In the genomic region with DNA sequence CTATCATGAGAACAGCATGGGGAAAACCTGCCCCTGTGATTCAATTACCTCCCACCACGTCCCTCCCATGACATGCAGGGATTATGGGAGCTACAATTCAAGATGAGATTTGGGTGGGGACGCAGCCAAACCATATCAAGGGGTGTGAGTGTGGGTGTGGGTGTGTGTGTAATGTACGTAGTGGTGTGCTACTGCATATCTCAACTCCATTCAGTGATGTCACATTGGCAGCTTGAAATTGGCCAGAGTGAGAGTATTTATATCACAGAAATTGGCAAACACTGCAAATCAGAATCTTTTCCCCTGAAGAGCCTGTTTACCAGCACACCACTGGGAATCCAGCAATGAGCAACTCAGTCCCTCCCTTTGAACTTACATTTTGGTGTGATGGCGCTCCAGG, we compare ENCODE assay signal across 15 cellular contexts. TPM values are rescaled to one million over a fixed set of nuclear protein-coding genes. Genes with fewer than 3 reads are reported as not detected.
A peak's percentile ranks its signal among the peaks of the same experiment; 100 is the strongest.
DNase-seq lines count a peak whose midpoint lies in the region; ATAC-seq and TF ChIP-seq lines count a peak whose summit lies in the region.
"Had no signal": no experiment of that assay in that cellular context is flagged by ENCODE, and none has a peak within 500 bp of the region (broad histone marks: within the 10 kb centered on the region; RNA-seq: fewer than 3 reads in every experiment).

No MANE protein-coding gene starts in this region.

- WGBS in heart left ventricle, 4 donors = 44 to 68% (median 47%) methylated on average over 4 of the region's 4 CpGs
- 18 to 58% methylated on average over 4 of the region's 4 CpGs for WGBS in sigmoid colon, 2 donors

- DNase-seq in AG04450 (ENCODE audit: low read depth, low spot score) = no peak
- DNase-seq in adipocyte (ENCODE audit: low read depth) = no peak
- DNase-seq in heart left ventricle = no peak
- no peak for DNase-seq in sigmoid colon
- DNase-seq in mesenteric fat pad (ENCODE audit: low spot score) = no peak
- DNase-seq in inferior parietal cortex (ENCODE audit: extremely low spot score) = no peak
- DNase-seq in stimulated activated CD4-positive, alpha-beta T cell treated with anti-CD3 and anti-CD28 coated beads, Interleukin-15, amount 100 ng/mL, for 24 hours = no peak
- DNase-seq: Caco-2; erythroblast; GF-D8; retina; stimulated activated CD4-positive, alpha-beta T cell treated with anti-CD3 and anti-CD28 coated beads, Interleukin-4, amount 100 ng/mL, for 4 hours; stimulated activated naive B cell treated with anti-CD40 and anti-IgM and Interleukin-4, amounts not matched to agents 10 μg/mL and 1 μg/mL and 100 μg/mL, for 72 hours; WERI-Rb-1 had no signal

- TF ChIP-seq POLR2A in heart left ventricle (IDR thresholded peaks at IDR 0.05) (no peak), sigmoid colon (IDR thresholded peaks at IDR 0.05) (no peak)

- CTCF ChIA-PET in AG04450 (lab: Charles Lee) = interaction anchor here (0.8 kb wide), 1 partner anchor 9 kb away, joined by 5 read pairs; no protein-coding TSS in a partner anchor

- no peak for TF ChIP-seq EP300 in sigmoid colon (IDR thresholded peaks at IDR 0.05)

- POLR2A ChIA-PET in AG04450 (lab: Yijun Ruan, JAX) = interaction anchor here (1.0 kb wide), 1 partner anchor 9 kb away, joined by 3 read pairs; no protein-coding TSS in a partner anchor

- intact Hi-C loops in heart left ventricle (cut with DNase I) (no loop called here), sigmoid colon (cut with DNase I) (no loop called here)

- ATAC-seq in heart left ventricle = peak in 3 of 4 donors; percentile 20 to 56 (median 36)
- ATAC-seq in GM21528 (IDR thresholded peaks at IDR 0.05; ENCODE audit: low FRiP score, unreplicated experiment) = no peak
- ATAC-seq: stimulated activated naive B cell treated with anti-CD40 and anti-IgM and Interleukin-4, amounts not matched to agents 10 μg/mL and 1 μg/mL and 100 μg/mL, for 72 hours had no signal

- H3K27me3 ChIP-seq in AG04450 (ENCODE audit: control insufficient read depth, insufficient read depth, low read length) = no peaks in the 10 kb centered on the region
- H3K27me3 ChIP-seq in adipocyte (replicated peaks; ENCODE audit: control insufficient read depth, insufficient read depth, low read length) = no peaks in the 10 kb centered on the region
- peaks cover 0 to 14% (median 0%) of the 10 kb centered on the region in 9 donors for H3K27me3 ChIP-seq in heart left ventricle
- no peaks in the 10 kb centered on the region for H3K27me3 ChIP-seq in sigmoid colon

- H3K4me1 ChIP-seq in adipocyte (ENCODE audit: control insufficient read depth, insufficient read depth, low read length) (peaks cover 30% of the 10 kb centered on the region), heart left ventricle (peaks cover 0 to 59% (median 24%) of the 10 kb centered on the region in 12 donors), sigmoid colon (peaks cover 0 to 56% (median 45%) of the 10 kb centered on the region in 4 donors)

- no peaks in the 10 kb centered on the region; the same call in 1 of the 2 replicates for H3K9me3 ChIP-seq in AG04450 (ENCODE audit: control insufficient read depth, insufficient read depth, low read length)
- H3K9me3 ChIP-seq in adipocyte (ENCODE audit: control insufficient read depth, low read length) = no peaks in the 10 kb centered on the region
- no peaks in the 10 kb centered on the region for H3K9me3 ChIP-seq in heart left ventricle
- H3K9me3 ChIP-seq in sigmoid colon = no peaks in the 10 kb centered on the region
- H3K9me3 ChIP-seq: Caco-2 had no signal

- no peak for TF ChIP-seq CTCF in AG04450 (IDR thresholded peaks at IDR 0.05; ENCODE audit: low read depth, low read length)
- TF ChIP-seq CTCF in heart left ventricle (IDR thresholded peaks at IDR 0.05) = no peak
- TF ChIP-seq CTCF in sigmoid colon (IDR thresholded peaks at IDR 0.05) = no peak

- H3K4me3 ChIP-seq in AG04450 (ENCODE audit: low read depth, low read length) = no peak overlapping the region
- peak overlapping the region; percentile 55 for H3K4me3 ChIP-seq in adipocyte (ENCODE audit: low read length)
- H3K4me3 ChIP-seq in heart left ventricle = no peak overlapping the region
- no peak overlapping the region for H3K4me3 ChIP-seq in sigmoid colon

- H3K27ac ChIP-seq in AG04450 (ENCODE audit: low read depth, low read length) (peak overlapping the region; percentile 49), heart left ventricle (peak overlapping the region in 9 of 12 donors; percentile 17 to 78 (median 55)), sigmoid colon (peak overlapping the region; percentile 43 to 79 (median 58))
- H3K27ac ChIP-seq: WERI-Rb-1 had no signal

- H3K9ac ChIP-seq in adipocyte (ENCODE audit: low read length) = peak overlapping the region; percentile 66

- H3K36me3 ChIP-seq in adipocyte (ENCODE audit: control insufficient read depth, insufficient read depth, low read length, severe bottlenecking) (no peaks in the 10 kb centered on the region), heart left ventricle (no peaks in the 10 kb centered on the region), sigmoid colon (no peaks in the 10 kb centered on the region)
- H3K36me3 ChIP-seq: WERI-Rb-1 had no signal

RNA-seq across cellular contexts. Expression of a gene that starts 5.5 kb away (rescaled TPM):
- 5.7 and 7.8 TPM in 2 replicates for polyA plus RNA-seq in AG04450 (2011; rRNA removed)
- polyA minus RNA-seq in AG04450 (2011; rRNA and poly(A)+ RNA removed) = 11.0 and 14.9 TPM in 2 replicates
- 10 to 100 TPM; 44.6 to 72.8 (median 57.5) TPM for total RNA-seq in heart left ventricle
- polyA plus RNA-seq in heart left ventricle = 10 to 100 TPM; 57.9 to 65.8 TPM
- total RNA-seq in sigmoid colon = 10 to 100 TPM; 25.0 to 44.9 (median 32.1) TPM
- polyA plus RNA-seq in sigmoid colon = 10 to 100 TPM; 28.7 to 76.2 (median 33.0) TPM
- total RNA-seq in mesenteric fat pad = 37.0 TPM
